In the genomic region with DNA sequence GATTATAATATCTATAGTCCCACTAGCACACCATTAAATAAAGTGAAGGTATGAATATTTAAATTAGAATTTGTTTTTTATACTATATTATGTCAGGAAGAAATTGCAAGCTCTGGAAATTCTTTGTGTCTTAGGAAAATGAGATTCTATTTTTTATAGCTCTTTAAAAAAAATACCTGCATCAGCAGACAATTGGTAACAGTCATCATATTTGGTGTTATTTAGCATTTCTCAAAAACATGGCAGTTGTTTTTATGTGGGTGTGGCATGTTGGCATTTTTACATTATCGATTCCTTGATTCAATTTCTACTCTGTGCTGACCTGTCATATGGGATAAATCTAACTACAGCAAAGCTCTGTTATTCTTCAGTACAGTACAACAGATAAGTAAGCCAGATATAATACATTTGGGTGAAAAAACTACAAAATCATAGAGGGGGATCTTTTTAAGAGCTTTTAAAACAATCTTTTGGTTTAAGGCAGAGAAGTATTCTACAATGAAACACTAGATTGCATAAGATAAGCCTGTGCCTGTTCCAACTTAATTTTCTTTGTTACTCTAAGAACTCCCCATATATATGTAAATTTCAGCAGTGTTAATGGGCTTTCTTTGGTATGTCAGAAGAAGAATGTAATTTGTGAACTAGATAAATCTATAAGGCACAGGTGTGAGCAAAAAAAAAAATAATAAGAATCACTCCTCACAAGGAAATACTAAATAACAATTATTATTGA, we compare ENCODE assay signal across 1 cellular context.
A peak's percentile ranks its signal among the peaks of the same experiment; 100 is the strongest.
TF ChIP-seq lines count a peak whose summit lies in the region.

No MANE protein-coding gene starts in this region.

TF ChIP-seq in H1, 55 proteins besides CTCF, POLR2A, EP300 and RAD21:
- peak; percentile 57 for TF ChIP-seq CHD7 (IDR thresholded peaks at IDR 0.05; ENCODE audit: insufficient replicate concordance, low read length)
- TF ChIP-seq, protein P1, sequence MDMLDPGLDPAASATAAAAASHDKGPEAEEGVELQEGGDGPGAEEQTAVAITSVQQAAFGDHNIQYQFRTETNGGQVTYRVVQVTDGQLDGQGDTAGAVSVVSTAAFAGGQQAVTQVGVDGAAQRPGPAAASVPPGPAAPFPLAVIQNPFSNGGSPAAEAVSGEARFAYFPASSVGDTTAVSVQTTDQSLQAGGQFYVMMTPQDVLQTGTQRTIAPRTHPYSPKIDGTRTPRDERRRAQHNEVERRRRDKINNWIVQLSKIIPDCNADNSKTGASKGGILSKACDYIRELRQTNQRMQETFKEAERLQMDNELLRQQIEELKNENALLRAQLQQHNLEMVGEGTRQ (IDR thresholded peaks at IDR 0.05; ENCODE audit: low read length): no peak
- TF ChIP-seq SAP30 (IDR thresholded peaks at IDR 0.05; ENCODE audit: insufficient read depth, insufficient replicate concordance, low read length): no peak
- TF ChIP-seq RBBP5 (IDR thresholded peaks at IDR 0.05; ENCODE audit: borderline replicate concordance, low read depth, low read length): no peak
- TF ChIP-seq MAFK (IDR thresholded peaks at IDR 0.05; ENCODE audit: low read depth, low read length): no peak
- no peak for TF ChIP-seq SIRT6 (IDR thresholded peaks at IDR 0.05; ENCODE audit: low read length)
- TF ChIP-seq TCF12 (IDR thresholded peaks at IDR 0.05; ENCODE audit: low read depth, low read length): no peak
- TF ChIP-seq CBX8 (IDR thresholded peaks at IDR 0.05; ENCODE audit: borderline replicate concordance, low read depth, low read length): no peak
- no peak for TF ChIP-seq SRF (IDR thresholded peaks at IDR 0.05; ENCODE audit: low read depth, low read length)
- TF ChIP-seq JUN (IDR thresholded peaks at IDR 0.05; ENCODE audit: low read depth, low read length): no peak
- TF ChIP-seq CEBPB (IDR thresholded peaks at IDR 0.05; ENCODE audit: low read depth, low read length): peak; percentile 64; the same call in 1 of the 2 replicates
- no peak for TF ChIP-seq POLR2AphosphoS5 (IDR thresholded peaks at IDR 0.05; ENCODE audit: low read depth, low read length)
- no peak for TF ChIP-seq RXRA (IDR thresholded peaks at IDR 0.05; ENCODE audit: insufficient read depth, low read depth, low read length)
